ENCODE assay signal across 33 cellular contexts in genomic region chr18:24447961-24448360, GRCh38. TPM values are rescaled to one million over a fixed set of nuclear protein-coding genes. Genes with fewer than 3 reads are reported as not detected.
"Had no signal": no experiment of that assay in that cellular context is flagged by ENCODE, and none has a peak within 500 bp of the region (broad histone marks: within the 10 kb centered on the region; RNA-seq: fewer than 3 reads in every experiment).

No MANE protein-coding gene starts in this region.

- H3K36me3 ChIP-seq: prostate gland, uterus had no signal

- H3K9me3 ChIP-seq: neutrophil, pancreas, prostate gland, right lobe of liver, sigmoid colon, suprapubic skin, testis, tibial artery, transverse colon, upper lobe of right lung, uterus had no signal

- H3K4me1 Mint-ChIP-seq: naive thymus-derived CD8-positive, alpha-beta T cell; nephron progenitor cell; neural crest cell had no signal

- H3K4me3 Mint-ChIP-seq: naive thymus-derived CD8-positive, alpha-beta T cell; natural killer cell treated with Interleukin-12 subunit alpha and Interleukin-12 subunit beta and Interleukin-15 and Interleukin-18, amount 100 ng/mL, for 72 hours; nephron progenitor cell; neural crest cell; stimulated activated memory B cell treated with anti-CD40 and anti-IgM and Interleukin-4, amounts not matched to agents 10 μg/mL and 1 μg/mL and 100 μg/mL, for 72 hours; stimulated activated naive CD8-positive, alpha-beta T cell treated with anti-CD3 and anti-CD28 coated beads, Interleukin-15, amount 100 ng/mL, for 72 hours; type B pancreatic cell had no signal

- DNase-seq: naive thymus-derived CD8-positive, alpha-beta T cell; nephron progenitor cell; nucleus accumbens; pancreas; right cardiac atrium; right lobe of liver; sigmoid colon; small intestine; stimulated activated CD4-positive, alpha-beta T cell treated with anti-CD3 and anti-CD28 coated beads, Interleukin-15, amount 100 ng/mL, for 24 hours; stimulated activated CD4-positive, alpha-beta T cell treated with anti-CD3 and anti-CD28 coated beads, Interleukin-2, amount 100 ng/mL, for 24 hours; stimulated activated CD4-positive, alpha-beta T cell treated with anti-CD3 and anti-CD28 coated beads, Interleukin-2, amount 100 ng/mL, for 48 hours; stimulated activated CD4-positive, alpha-beta T cell treated with anti-CD3 and anti-CD28 coated beads, Interleukin-4, amount 100 ng/mL, for 4 hours; stimulated activated CD8-positive, alpha-beta memory T cell treated with anti-CD3 and anti-CD28 coated beads, Interleukin-4, amount 100 ng/mL, for 48 hours; stimulated activated naive CD4-positive, alpha-beta T cell; stimulated activated naive CD8-positive, alpha-beta T cell treated with anti-CD3 and anti-CD28 coated beads, Interleukin-15, amount 100 ng/mL, for 72 hours; stimulated activated naive CD8-positive, alpha-beta T cell treated with anti-CD3 and anti-CD28 coated beads, Interleukin-15, Interleukin-2, amounts not matched to agents 100 U/mL and 50 U/mL, for 24 hours; substantia nigra; testis; tibial artery; transverse colon; upper lobe of right lung; uterus had no signal

- ATAC-seq: naive thymus-derived CD8-positive, alpha-beta T cell; natural killer cell treated with Interleukin-12 subunit alpha and Interleukin-12 subunit beta and Interleukin-15 and Interleukin-18, amount 100 ng/mL, for 72 hours; pancreas; right cardiac atrium; right lobe of liver; stimulated activated memory B cell treated with anti-CD40 and anti-IgM and Interleukin-4, amounts not matched to agents 10 μg/mL and 1 μg/mL and 100 μg/mL, for 72 hours; stimulated activated naive CD8-positive, alpha-beta T cell treated with anti-CD3 and anti-CD28 coated beads, Interleukin-15, amount 100 ng/mL, for 72 hours; stimulated activated naive CD8-positive, alpha-beta T cell treated with anti-CD3 and anti-CD28 coated beads, Interleukin-15, Interleukin-2, amounts not matched to agents 100 U/mL and 50 U/mL, for 24 hours; upper lobe of right lung had no signal

- H3K27me3 ChIP-seq: neutrophil, pancreas, right lobe of liver, sigmoid colon, suprapubic skin, testis, tibial artery, transverse colon, upper lobe of right lung, uterus had no signal

- H3K4me1 ChIP-seq: pancreas, prostate gland, right lobe of liver, sigmoid colon, suprapubic skin, testis, tibial artery, upper lobe of right lung, uterus had no signal

- H3K4me3 ChIP-seq: pancreas, prostate gland, right lobe of liver, sigmoid colon, suprapubic skin, testis, tibial artery, transverse colon, upper lobe of right lung, uterus had no signal

- H3K27me3 Mint-ChIP-seq: naive thymus-derived CD8-positive, alpha-beta T cell; natural killer cell treated with Interleukin-12 subunit alpha and Interleukin-12 subunit beta and Interleukin-15 and Interleukin-18, amount 100 ng/mL, for 72 hours; stimulated activated memory B cell treated with anti-CD40 and anti-IgM and Interleukin-4, amounts not matched to agents 10 μg/mL and 1 μg/mL and 100 μg/mL, for 72 hours; stimulated activated naive CD8-positive, alpha-beta T cell treated with anti-CD3 and anti-CD28 coated beads, Interleukin-15, amount 100 ng/mL, for 72 hours; type B pancreatic cell had no signal

- H3K27ac Mint-ChIP-seq: natural killer cell treated with Interleukin-12 subunit alpha and Interleukin-12 subunit beta and Interleukin-15 and Interleukin-18, amount 100 ng/mL, for 72 hours; nephron progenitor cell; stimulated activated memory B cell treated with anti-CD40 and anti-IgM and Interleukin-4, amounts not matched to agents 10 μg/mL and 1 μg/mL and 100 μg/mL, for 72 hours; stimulated activated naive CD8-positive, alpha-beta T cell treated with anti-CD3 and anti-CD28 coated beads, Interleukin-15, amount 100 ng/mL, for 72 hours; type B pancreatic cell had no signal

- H3K27ac ChIP-seq: neutrophil, pancreas, prostate gland, right lobe of liver, sigmoid colon, suprapubic skin, testis, tibial artery, upper lobe of right lung, uterus had no signal

RNA-seq across cellular contexts. Expression of gene HRH4, which starts 12.5 kb away (rescaled TPM):
- total RNA-seq: naive thymus-derived CD8-positive, alpha-beta T cell; osteocyte; posterior vena cava; prostate gland; pulmonary artery endothelial cell; right cardiac atrium; skeletal muscle tissue; transverse colon had no signal
